12 cellular contexts compared by ENCODE assay signal in genomic region chr10:93126484-93127052, GRCh38. TPM values are rescaled to one million over a fixed set of nuclear protein-coding genes. Genes with fewer than 3 reads are reported as not detected.
DNase-seq lines count a peak whose midpoint lies in the region; ATAC-seq, FAIRE-seq and TF ChIP-seq lines count a peak whose summit lies in the region.
"Had no signal": no experiment of that assay in that cellular context is flagged by ENCODE, and none has a peak within 500 bp of the region (broad histone marks: within the 10 kb centered on the region; RNA-seq: fewer than 3 reads in every experiment).

No MANE protein-coding gene starts in this region.

- peak; percentile 15 for TF ChIP-seq CTCF in endothelial cell of umbilical vein (IDR thresholded peaks at IDR 0.05; ENCODE audit: extremely low read depth in 1 of 2, insufficient read depth in 1 of 2, low read depth in 1 of 2, low read length in 2 of 2)
- TF ChIP-seq CTCF in smooth muscle cell (IDR thresholded peaks at IDR 0.05; ENCODE audit: borderline replicate concordance, insufficient read depth, poor library complexity, severe bottlenecking), result peak; percentile 50

- H3K9me3 ChIP-seq in endothelial cell of umbilical vein (replicated peaks; ENCODE audit: control insufficient read depth, insufficient read depth, low read length) (no peaks in the 10 kb centered on the region), smooth muscle cell (replicated peaks; ENCODE audit: low read depth) (no peaks in the 10 kb centered on the region)

- CTCF ChIA-PET in endothelial cell of umbilical vein (lab: Charles Lee), result interaction anchor here (1.1 to 1.4 kb wide), 2 partner anchors 10 to 11 kb away, joined by 4 read pairs; no protein-coding TSS in a partner anchor

- no peaks in the 10 kb centered on the region for H3K4me1 ChIP-seq in endothelial cell of umbilical vein (ENCODE audit: control insufficient read depth, extremely low read depth, insufficient read depth, low read length)
- H3K4me1 ChIP-seq in smooth muscle cell (ENCODE audit: low read depth), result no peaks in the 10 kb centered on the region

- H3K4me3 ChIP-seq in endothelial cell of umbilical vein (replicated peaks in 1 of 3; ENCODE audit: insufficient read depth in 1 of 3, low read depth in 1 of 3, low read length in 3 of 3) (no peak overlapping the region), smooth muscle cell (no peak overlapping the region)

- dilution Hi-C loops in endothelial cell of umbilical vein (cut with MboI; ENCODE audit: extremely low pct_ligation_motif_present, low sequenced_read_pairs), result no loop called here

- H3K4me2 ChIP-seq in endothelial cell of umbilical vein (ENCODE audit: insufficient read depth, low read length), result no peak overlapping the region
- H3K4me2 ChIP-seq in smooth muscle cell, result no peak overlapping the region

- no peaks in the 10 kb centered on the region for H4K20me1 ChIP-seq in endothelial cell of umbilical vein (replicated peaks; ENCODE audit: control insufficient read depth, extremely low read depth, insufficient read depth, low read length)
- H4K20me1 ChIP-seq in smooth muscle cell (ENCODE audit: low read depth), result no peaks in the 10 kb centered on the region

- H3K36me3 ChIP-seq in endothelial cell of umbilical vein (ENCODE audit: control insufficient read depth in 2 of 2, extremely low read depth in 1 of 2, insufficient read depth in 2 of 2, low read length in 2 of 2) (no peaks in the 10 kb centered on the region), smooth muscle cell (ENCODE audit: low read depth) (no peaks in the 10 kb centered on the region)

- intact Hi-C loops in endothelial cell of umbilical vein (cut with micrococcal nuclease), result no loop called here

- H3K9ac ChIP-seq in endothelial cell of umbilical vein (replicated peaks; ENCODE audit: extremely low read depth, insufficient read depth, low read length), result no peak overlapping the region
- no peak overlapping the region for H3K9ac ChIP-seq in smooth muscle cell (ENCODE audit: low read depth)

- H2AFZ ChIP-seq in endothelial cell of umbilical vein (ENCODE audit: low read depth, low read length), result no peak overlapping the region
- H2AFZ ChIP-seq in smooth muscle cell (ENCODE audit: low read depth), result no peak overlapping the region

- WGBS in smooth muscle cell (ENCODE audit: low lambda C conversion rate), result 93% methylated on average over 2 of the region's 2 CpGs

- FAIRE-seq in endothelial cell of umbilical vein (lab: Jason Lieb, UNC), result no peak

- no peak for ATAC-seq in GM21390 (IDR thresholded peaks at IDR 0.05; ENCODE audit: unreplicated experiment)
- ATAC-seq in HG03565 (IDR thresholded peaks at IDR 0.05; ENCODE audit: unreplicated experiment), result no peak
- ATAC-seq: activated CD8-positive, alpha-beta memory T cell treated with anti-CD3 and anti-CD28 coated beads, Interleukin-2, amount 10 ng/mL, durations not matched to agents 7 days and 5 days; left cardiac atrium had no signal

- H3K27ac ChIP-seq in endothelial cell of umbilical vein (ENCODE audit: insufficient read depth, low read depth, low read length) (no peak overlapping the region), smooth muscle cell (ENCODE audit: low read depth) (no peak overlapping the region)

- H3K27me3 ChIP-seq in endothelial cell of umbilical vein (ENCODE audit: control insufficient read depth in 2 of 2, insufficient read depth in 2 of 2, low read length in 2 of 2) (no peaks in the 10 kb centered on the region), smooth muscle cell (ENCODE audit: low read depth) (no peaks in the 10 kb centered on the region)

- BruUV-seq in endothelial cell of umbilical vein (replicated peaks; lab: Mats Ljungman, UMichigan), result no TSS peak

- no peaks in the 10 kb centered on the region for H3K9me1 ChIP-seq in endothelial cell of umbilical vein (replicated peaks; ENCODE audit: control insufficient read depth, extremely low read depth, insufficient read depth, low read length)

- POLR2A ChIA-PET in endothelial cell of umbilical vein (lab: Charles Lee), result no interaction called here

- H3F3A ChIP-seq in smooth muscle cell (ENCODE audit: low read depth), result no peaks in the 10 kb centered on the region

- TF ChIP-seq POLR2A in endothelial cell of umbilical vein (IDR thresholded peaks at IDR 0.05; ENCODE audit: low read depth, low read length), result no peak

- no peaks in the 10 kb centered on the region for H3K79me2 ChIP-seq in endothelial cell of umbilical vein (ENCODE audit: control insufficient read depth, insufficient read depth, low read length)
- no peaks in the 10 kb centered on the region for H3K79me2 ChIP-seq in smooth muscle cell (ENCODE audit: low read depth)

- DNase-seq in activated CD4-positive, alpha-beta T cell treated with anti-CD3 and anti-CD28 coated beads for 48 hours, result peak; percentile 24
- no peak for DNase-seq in activated CD4-positive, alpha-beta T cell treated with anti-CD3 and anti-CD28 coated beads for 4 hours
- DNase-seq in NAMALWA (ENCODE audit: low spot score) (peak; percentile 23), endothelial cell of umbilical vein (ENCODE audit: low read depth, low spot score) (no peak), smooth muscle cell (lab: John Stamatoyannopoulos, UW; ENCODE audit: unreplicated experiment) (no peak), EL (no peak)
- DNase-seq: activated CD8-positive, alpha-beta memory T cell treated with anti-CD3 and anti-CD28 coated beads, Interleukin-2, amount 10 ng/mL, durations not matched to agents 7 days and 5 days; cerebellar nuclear complex; KBM-7; left cardiac atrium had no signal

TF ChIP-seq in endothelial cell of umbilical vein, 7 proteins besides CTCF, POLR2A, EP300 and RAD21:
- TF ChIP-seq EZH2 (IDR thresholded peaks at IDR 0.05; ENCODE audit: borderline replicate concordance, low read depth, low read length, severe bottlenecking), result no peak
- no peak for TF ChIP-seq MYC (IDR thresholded peaks at IDR 0.05; ENCODE audit: low read depth, low read length)
- no peak for TF ChIP-seq GATA2 (IDR thresholded peaks at IDR 0.05; ENCODE audit: insufficient read depth, insufficient read length, low read depth, low read length)
- TF ChIP-seq, protein P1, sequence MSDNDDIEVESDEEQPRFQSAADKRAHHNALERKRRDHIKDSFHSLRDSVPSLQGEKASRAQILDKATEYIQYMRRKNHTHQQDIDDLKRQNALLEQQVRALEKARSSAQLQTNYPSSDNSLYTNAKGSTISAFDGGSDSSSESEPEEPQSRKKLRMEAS (IDR thresholded peaks at IDR 0.05; ENCODE audit: insufficient read depth, insufficient read length), result no peak
- no peak for TF ChIP-seq JUN (IDR thresholded peaks at IDR 0.05; ENCODE audit: borderline replicate concordance, insufficient read depth, insufficient read length, low read depth)
- TF ChIP-seq POLR2AphosphoS5 (IDR thresholded peaks at IDR 0.05; ENCODE audit: insufficient read depth, low read depth, low read length), result no peak
- no peak for TF ChIP-seq FOS (IDR thresholded peaks at IDR 0.05; ENCODE audit: borderline replicate concordance, insufficient read depth, low read length)
TF ChIP-seq in endothelial cell of umbilical vein: peak in this region for 0.

RNA-seq across cellular contexts. Expression of gene CYP26A1, which starts 52.9 kb away (rescaled TPM):
- total RNA-seq in endothelial cell of umbilical vein (2.1 and 4.4 TPM in 2 replicates), smooth muscle cell (not detected in 2 replicates)
- polyA plus RNA-seq in endothelial cell of umbilical vein (0.95 and 1.4 TPM in 2 replicates), smooth muscle cell (0.14 TPM in 1 of 2 replicates, not detected in the other)
- 0.43 and 0.92 TPM in 2 replicates for polyA plus RNA-seq in endothelial cell of umbilical vein (2011; cell fraction: cytosol; rRNA removed)
- 12.8 and 15.9 TPM in 2 replicates for polyA plus RNA-seq in endothelial cell of umbilical vein (2011; cell fraction: nucleus; rRNA removed)
- 0.29 and 0.78 TPM in 2 replicates for polyA plus RNA-seq in endothelial cell of umbilical vein (2012)
- 2.2 and 2.9 TPM in 2 replicates for polyA minus RNA-seq in endothelial cell of umbilical vein
- not detected for polyA minus RNA-seq in endothelial cell of umbilical vein (2011; cell fraction: cytosol; rRNA and poly(A)+ RNA removed)
- polyA minus RNA-seq in endothelial cell of umbilical vein (2011; cell fraction: nucleus; rRNA and poly(A)+ RNA removed), result 2.5 and 10.3 TPM in 2 replicates
- total RNA-seq: activated CD8-positive, alpha-beta memory T cell treated with anti-CD3 and anti-CD28 coated beads, Interleukin-2, amount 10 ng/mL, durations not matched to agents 7 days and 5 days had no signal

Comparison
In these comparisons a context has a peak if more than half of its experiments do, and no peak if none do; other contexts are left out.
1. DNase-seq: peak in activated CD4-positive, alpha-beta T cell treated with anti-CD3 and anti-CD28 coated beads for 48 hours (single experiment) and NAMALWA (single experiment); none in activated CD4-positive, alpha-beta T cell treated with anti-CD3 and anti-CD28 coated beads for 4 hours (0 of 2), endothelial cell of umbilical vein (single experiment), smooth muscle cell (single experiment) and EL (single experiment).